Comparison of ENCODE assay signal across 8 cellular contexts in the genomic region with DNA sequence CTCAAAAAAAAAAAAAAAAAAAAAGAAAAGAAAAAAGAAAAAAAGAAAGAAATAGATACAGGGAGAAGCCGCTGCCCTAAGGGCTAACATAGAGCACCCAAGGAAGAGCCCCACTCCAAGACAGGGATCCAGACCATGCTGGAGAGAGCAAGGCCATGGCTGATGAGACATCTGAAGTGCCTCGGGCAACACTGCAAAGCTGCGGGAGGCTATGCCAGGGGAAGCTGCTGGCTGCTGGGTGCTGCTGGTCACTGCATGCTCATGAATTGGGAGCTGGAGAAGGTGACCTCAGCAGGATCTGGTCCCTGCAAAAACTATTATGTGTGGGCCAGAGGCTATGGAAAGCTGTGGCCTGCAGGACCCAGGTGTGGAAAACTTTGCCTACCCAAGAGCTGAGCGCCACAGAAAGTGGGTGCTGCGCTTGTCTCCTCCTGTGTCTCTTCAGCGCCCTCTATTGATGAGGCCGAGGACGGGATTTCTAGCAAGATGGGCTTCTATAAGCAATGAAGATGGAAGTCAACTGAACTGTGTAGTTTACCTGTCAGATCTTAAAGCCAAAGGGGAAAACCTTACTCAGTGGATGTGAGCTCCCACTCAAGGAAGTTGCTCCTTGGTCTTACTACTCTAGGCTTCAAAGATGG. TPM values are rescaled to one million over a fixed set of nuclear protein-coding genes. Genes with fewer than 3 reads are reported as not detected.
A peak's percentile ranks its signal among the peaks of the same experiment; 100 is the strongest.
DNase-seq lines count a peak whose midpoint lies in the region; ATAC-seq and TF ChIP-seq lines count a peak whose summit lies in the region.

No MANE protein-coding gene starts in this region.

- H3K79me2 ChIP-seq in hepatocyte = no peaks in the 10 kb centered on the region

- TF ChIP-seq POLR2A in adrenal gland (IDR thresholded peaks at IDR 0.05) = no peak

- H4K20me1 ChIP-seq in hepatocyte (ENCODE audit: insufficient read depth, poor library complexity, severe bottlenecking) = no peaks in the 10 kb centered on the region

- no peak overlapping the region for H2AFZ ChIP-seq in hepatocyte

- whole genome bisulfite sequencing in adrenal gland, 4 donors = 19 to 30% (median 25%) methylated on average over 6 to 8 of the region's 8 CpGs
- 35% methylated on average over 8 of the region's 8 CpGs for WGBS in hepatocyte (ENCODE audit: low lambda C conversion rate, missing lambda C conversion rate)

- H3K36me3 ChIP-seq in adrenal gland (replicated peaks in 1 of 2) = no peaks in the 10 kb centered on the region
- no peaks in the 10 kb centered on the region for H3K36me3 ChIP-seq in hepatocyte (replicated peaks; ENCODE audit: insufficient read depth, low read depth)

- H3K4me3 ChIP-seq in adrenal gland = no peak overlapping the region
- H3K4me3 ChIP-seq in hepatocyte = no peak overlapping the region

- no peak for ATAC-seq in GM21825 (IDR thresholded peaks at IDR 0.05; ENCODE audit: unreplicated experiment)

- H3K9me3 ChIP-seq in adrenal gland (replicated peaks in 1 of 3) = no peaks in the 10 kb centered on the region
- H3K9me3 ChIP-seq in hepatocyte (ENCODE audit: low read depth) = no peaks in the 10 kb centered on the region

- H3K27ac ChIP-seq in adrenal gland (no peak overlapping the region), hepatocyte (no peak overlapping the region)

- peak; percentile 85 for TF ChIP-seq CTCF in GM10266 (IDR thresholded peaks at IDR 0.05; ENCODE audit: control insufficient read depth, insufficient read depth, low read depth, missing control alignments)
- TF ChIP-seq CTCF in adrenal gland (IDR thresholded peaks at IDR 0.05) = peak; percentile 43 to 64 (median 54)
- peak; percentile 55 for TF ChIP-seq CTCF in hepatocyte (IDR thresholded peaks at IDR 0.05; ENCODE audit: poor library complexity)

- H3K27me3 ChIP-seq in adrenal gland = peaks cover 5% of the 10 kb centered on the region
- no peaks in the 10 kb centered on the region for H3K27me3 ChIP-seq in hepatocyte

- DNase-seq in GM10266 (ENCODE audit: extremely low spot score) (peak; percentile 74), NCI-H1417 (lab: John Stamatoyannopoulos, UW) (peak; percentile 59 to 85 (median 63)), T-helper 1 cell (peak; percentile 36 to 74 (median 47)), adrenal gland (peak; percentile 58 to 82 (median 74)), hepatocyte (ENCODE audit: low spot score) (peak; percentile 83), cortex of kidney (lab: John Stamatoyannopoulos, UW) (no peak)
- DNase-seq in stimulated activated CD4-positive, alpha-beta T cell treated with anti-CD3 and anti-CD28 coated beads, Interleukin-15, amount 100 ng/mL, for 24 hours = peak; percentile 81

- intact Hi-C loops in adrenal gland (cut with DNase I) = no loop called here

- H3K4me1 ChIP-seq in adrenal gland (replicated peaks in 1 of 2) (peaks cover 0 to 5% of the 10 kb centered on the region in 2 donors), hepatocyte (ENCODE audit: insufficient read depth) (no peaks in the 10 kb centered on the region)

- no peak overlapping the region for H3K4me2 ChIP-seq in hepatocyte

- no peaks in the 10 kb centered on the region for H3K9me2 ChIP-seq in hepatocyte (replicated peaks; ENCODE audit: insufficient read depth)

RNA-seq across cellular contexts. Expression of a gene that starts 17.3 kb away (rescaled TPM):
- total RNA-seq in adrenal gland (1 to 10 TPM in 5 of 8 donors, under 1 TPM in 2, not detected in 1; 0.84 to 2.3 (median 1.1) TPM), hepatocyte (7.4 and 11.3 TPM in 2 replicates)
- polyA plus RNA-seq in adrenal gland (1 to 10 TPM in 2 of 3 donors, under 1 TPM in 1; 0.48 to 4.7 (median 4.5) TPM), hepatocyte (20.2 and 27.1 TPM in 2 replicates)

RNA-seq across cellular contexts. Expression of a gene that starts 32.0 kb away (rescaled TPM):
- under 1 TPM in 2 of 8 donors, not detected in 6; 0.47 to 0.55 TPM for total RNA-seq in adrenal gland
- polyA plus RNA-seq in adrenal gland = under 1 TPM; 0.24 to 0.72 (median 0.26) TPM
- total RNA-seq in hepatocyte = 0.60 TPM in 1 of 2 replicates, not detected in the other
- polyA plus RNA-seq in hepatocyte = 0.31 TPM in 1 of 2 replicates, not detected in the other

RNA-seq across cellular contexts. Expression of a gene that starts 41.4 kb away (rescaled TPM):
- total RNA-seq in adrenal gland (100 to 1,000 TPM in 1 of 8 donors, 10 to 100 TPM in 7; 36.1 to 115 (median 67.5) TPM), hepatocyte (41.5 and 41.9 TPM in 2 replicates)
- polyA plus RNA-seq in adrenal gland (10 to 100 TPM; 20.8 to 31.5 (median 24.6) TPM), hepatocyte (37.4 and 40.8 TPM in 2 replicates)

RNA-seq across cellular contexts. Expression of a gene that starts 44.0 kb away (rescaled TPM):
- total RNA-seq in adrenal gland (10 to 100 TPM; 22.4 to 52.4 (median 40.2) TPM), hepatocyte (34.5 and 39.7 TPM in 2 replicates)
- polyA plus RNA-seq in adrenal gland (10 to 100 TPM; 41.1 to 55.3 (median 53.8) TPM), hepatocyte (48.6 and 54.0 TPM in 2 replicates)

RNA-seq across cellular contexts. Expression of a gene that starts 49.8 kb away (rescaled TPM):
- total RNA-seq in adrenal gland = 10 to 100 TPM; 27.7 to 42.2 (median 32.7) TPM
- 10 to 100 TPM; 22.3 to 40.6 (median 27.3) TPM for polyA plus RNA-seq in adrenal gland
- total RNA-seq in hepatocyte = 45.6 and 60.6 TPM in 2 replicates
- 57.1 and 59.8 TPM in 2 replicates for polyA plus RNA-seq in hepatocyte
